1 cellular context compared by ENCODE assay signal in genomic region chr1:93839756-93840155, GRCh38.
TF ChIP-seq lines count a peak whose summit lies in the region.

No MANE protein-coding gene starts in this region.

TF ChIP-seq in IMR-90, 13 proteins besides CTCF, POLR2A, EP300 and RAD21 (continued from another document):
- no peak for TF ChIP-seq CEBPB (IDR thresholded peaks at IDR 0.05; ENCODE audit: low read depth, low read length)
- no peak for TF ChIP-seq NFE2L2 (IDR thresholded peaks at IDR 0.05; ENCODE audit: low read depth, low read length)
- TF ChIP-seq CHD1 (IDR thresholded peaks at IDR 0.05; ENCODE audit: low read depth, low read length), result no peak
- no peak for TF ChIP-seq RFX5 (IDR thresholded peaks at IDR 0.05; ENCODE audit: low read depth, low read length)
- TF ChIP-seq MAZ (IDR thresholded peaks at IDR 0.05; ENCODE audit: borderline replicate concordance, low read depth, low read length), result no peak
- TF ChIP-seq SMC3 (IDR thresholded peaks at IDR 0.05; ENCODE audit: low read depth, low read length), result no peak
- no peak for TF ChIP-seq BHLHE40 (IDR thresholded peaks at IDR 0.05; ENCODE audit: low read depth, low read length)
- TF ChIP-seq USF2 (IDR thresholded peaks at IDR 0.05; ENCODE audit: low read depth, low read length), result no peak
- TF ChIP-seq RCOR1 (IDR thresholded peaks at IDR 0.05; ENCODE audit: insufficient replicate concordance, low read length), result no peak
- TF ChIP-seq ELK1 (IDR thresholded peaks at IDR 0.05; ENCODE audit: borderline replicate concordance, low read depth, low read length), result no peak
TF ChIP-seq in IMR-90: peak in this region for 0.
